In the genomic region with DNA sequence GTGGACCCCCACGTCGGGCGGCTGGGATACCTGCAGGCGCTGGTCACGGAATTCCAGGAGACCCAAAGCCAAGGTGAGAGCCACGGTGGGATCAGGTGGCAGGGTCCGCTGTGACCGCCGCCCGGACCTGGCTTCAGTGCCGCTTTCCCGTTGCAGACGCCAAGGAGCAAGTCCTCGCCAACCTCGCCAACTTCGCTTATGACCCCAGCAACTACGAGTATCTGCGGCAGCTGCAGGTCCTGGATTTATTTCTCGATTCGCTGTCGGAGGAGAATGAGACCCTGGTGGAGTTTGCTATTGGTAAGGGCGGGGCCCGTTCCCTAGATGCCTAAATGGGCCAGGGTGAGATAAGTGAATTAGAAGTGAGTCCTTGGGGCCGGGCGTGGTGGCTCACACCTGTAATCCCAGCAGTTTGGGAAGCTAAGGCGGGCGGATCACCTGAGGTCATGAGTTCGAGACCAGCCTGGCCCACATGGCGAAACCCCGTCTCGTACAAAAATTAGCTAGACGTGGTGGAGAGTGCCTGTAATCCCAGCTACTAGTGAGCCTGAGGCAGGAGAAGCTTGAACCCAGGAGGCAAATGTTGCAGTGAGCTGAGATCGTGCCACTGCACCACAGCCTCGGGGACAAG, we compare ENCODE assay signal across 6 cellular contexts. TPM values are rescaled to one million over a fixed set of nuclear protein-coding genes. Genes with fewer than 3 reads are reported as not detected.
DNase-seq lines count a peak whose midpoint lies in the region; ATAC-seq, FAIRE-seq and TF ChIP-seq lines count a peak whose summit lies in the region.

No MANE protein-coding gene starts in this region.

- H3K4me3 Mint-ChIP-seq in astrocyte (ENCODE audit: unreplicated experiment) (peak overlapping the region; percentile 91), naive B cell (peak overlapping the region; percentile 79 to 93 (median 88))

- H3K79me2 ChIP-seq in KMS-11 (ENCODE audit: insufficient read depth, low read depth), result peaks cover 5% of the 10 kb centered on the region; the same call in 1 of the 2 replicates
- H3K79me2 ChIP-seq in astrocyte (ENCODE audit: insufficient read depth, low read length), result peaks cover 7% of the 10 kb centered on the region

- H3K4me1 ChIP-seq in KMS-11 (ENCODE audit: low read depth, poor library complexity, severe bottlenecking), result peaks cover 35% of the 10 kb centered on the region
- H3K4me1 ChIP-seq in astrocyte (ENCODE audit: insufficient read depth, low read length), result peaks cover 26% of the 10 kb centered on the region

- H3K9ac ChIP-seq in KMS-11 (peak overlapping the region; percentile 29; the same call in 1 of the 2 replicates), astrocyte (ENCODE audit: low read length) (peak overlapping the region; percentile 78)

- DNase-seq in astrocyte (ENCODE audit: low read depth) (no peak), naive B cell (no peak), NCI-H128 (lab: John Stamatoyannopoulos, UW; ENCODE audit: unreplicated experiment) (no peak), NCI-H187 treated with DMSO at 0.1 percent for 48 hours (lab: John Stamatoyannopoulos, UW) (no peak), RKO (ENCODE audit: low spot score) (no peak)

- H3K36me3 ChIP-seq in KMS-11 (ENCODE audit: insufficient read depth) (no peaks in the 10 kb centered on the region), astrocyte (ENCODE audit: insufficient read depth, low read length) (no peaks in the 10 kb centered on the region)

- H3K4me2 ChIP-seq in KMS-11 (peak overlapping the region; percentile 99), astrocyte (ENCODE audit: low read length) (peak overlapping the region; percentile 94)

- H3K4me1 Mint-ChIP-seq in astrocyte (ENCODE audit: low read depth, unreplicated experiment), result peaks cover 9% of the 10 kb centered on the region
- H3K4me1 Mint-ChIP-seq in naive B cell, result peaks cover 29 to 46% (median 45%) of the 10 kb centered on the region in 3 donors

- H3K4me3 ChIP-seq in KMS-11 (IDR thresholded peaks at IDR 0.05; ENCODE audit: insufficient read depth, low read depth, low read length) (no peak overlapping the region), astrocyte (ENCODE audit: insufficient read depth, low read depth, low read length) (peak overlapping the region; percentile 74)

- H3K27ac ChIP-seq in KMS-11, result no peak overlapping the region
- H3K27ac ChIP-seq in astrocyte (ENCODE audit: low read depth, low read length), result no peak overlapping the region

- no peaks in the 10 kb centered on the region for H3K9me3 ChIP-seq in astrocyte (ENCODE audit: insufficient read depth, low read depth, low read length)

- H4K20me1 ChIP-seq in KMS-11 (ENCODE audit: insufficient read depth) (no peaks in the 10 kb centered on the region), astrocyte (ENCODE audit: insufficient read depth, low read length) (peaks cover 6% of the 10 kb centered on the region)

- H2AFZ ChIP-seq in KMS-11 (ENCODE audit: low read depth) (peak overlapping the region; percentile 94; the same call in 1 of the 2 replicates), astrocyte (ENCODE audit: low read depth, low read length) (peak overlapping the region; percentile 94)

- ATAC-seq in naive B cell (ENCODE audit: low read depth in 2 of 2), result no peak

- H3K27me3 ChIP-seq in KMS-11 (ENCODE audit: insufficient read depth, low read depth), result peaks cover 3% of the 10 kb centered on the region; the same call in 1 of the 2 replicates
- peaks cover 3% of the 10 kb centered on the region for H3K27me3 ChIP-seq in astrocyte (ENCODE audit: insufficient read depth, low read length)

- peaks cover 2% of the 10 kb centered on the region for H3K9me3 Mint-ChIP-seq in astrocyte (ENCODE audit: unreplicated experiment)
- H3K9me3 Mint-ChIP-seq in naive B cell, result no peaks in the 10 kb centered on the region

- FAIRE-seq in astrocyte (lab: Jason Lieb, UNC), result no peak

- no peak for TF ChIP-seq CTCF in KMS-11 (conservative IDR thresholded peaks at IDR 0.05; ENCODE audit: low read depth, low read length)
- TF ChIP-seq CTCF in astrocyte (IDR thresholded peaks at IDR 0.05; ENCODE audit: insufficient read depth, low read depth, low read length), result no peak

- H3K27ac Mint-ChIP-seq in astrocyte (ENCODE audit: unreplicated experiment) (peak overlapping the region; percentile 66), naive B cell (peak overlapping the region in 4 of 6 donors; percentile 39 to 69 (median 62))

- peaks cover 7% of the 10 kb centered on the region for H3K27me3 Mint-ChIP-seq in astrocyte (ENCODE audit: low read depth, unreplicated experiment)
- peaks cover 0 to 15% (median 0%) of the 10 kb centered on the region in 3 donors for H3K27me3 Mint-ChIP-seq in naive B cell

- H3K36me3 Mint-ChIP-seq in astrocyte (ENCODE audit: low read depth, unreplicated experiment) (peaks cover 7% of the 10 kb centered on the region), naive B cell (peaks cover 0 to 8% of the 10 kb centered on the region in 2 donors)

RNA-seq across cellular contexts. Expression of a gene that starts 0.7 kb away (rescaled TPM):
- 11.5 and 11.9 TPM in 2 replicates for total RNA-seq in astrocyte
- polyA plus RNA-seq in naive B cell (ENCODE audit: low read depth in 6 of 6), result 1 to 10 TPM; 2.0 to 6.0 (median 4.5) TPM

RNA-seq across cellular contexts. Expression of a gene that starts 21.1 kb away (rescaled TPM):
- total RNA-seq in astrocyte, result 23.7 and 29.5 TPM in 2 replicates
- 100 to 1,000 TPM in 3 of 6 donors, 10 to 100 TPM in 3; 85.0 to 136 (median 111) TPM for polyA plus RNA-seq in naive B cell (ENCODE audit: low read depth in 6 of 6)

RNA-seq across cellular contexts. Expression of a gene that starts 22.7 kb away (rescaled TPM):
- total RNA-seq in astrocyte, result 7.1 and 10.6 TPM in 2 replicates
- 1 to 10 TPM; 1.1 to 4.0 (median 2.1) TPM for polyA plus RNA-seq in naive B cell (ENCODE audit: low read depth in 6 of 6)

RNA-seq across cellular contexts. Expression of a gene that starts 43.9 kb away (rescaled TPM):
- total RNA-seq in astrocyte, result 232 and 282 TPM in 2 replicates
- 10 to 100 TPM; 56.8 to 80.5 (median 72.7) TPM for polyA plus RNA-seq in naive B cell (ENCODE audit: low read depth in 6 of 6)
